In the genomic region with DNA sequence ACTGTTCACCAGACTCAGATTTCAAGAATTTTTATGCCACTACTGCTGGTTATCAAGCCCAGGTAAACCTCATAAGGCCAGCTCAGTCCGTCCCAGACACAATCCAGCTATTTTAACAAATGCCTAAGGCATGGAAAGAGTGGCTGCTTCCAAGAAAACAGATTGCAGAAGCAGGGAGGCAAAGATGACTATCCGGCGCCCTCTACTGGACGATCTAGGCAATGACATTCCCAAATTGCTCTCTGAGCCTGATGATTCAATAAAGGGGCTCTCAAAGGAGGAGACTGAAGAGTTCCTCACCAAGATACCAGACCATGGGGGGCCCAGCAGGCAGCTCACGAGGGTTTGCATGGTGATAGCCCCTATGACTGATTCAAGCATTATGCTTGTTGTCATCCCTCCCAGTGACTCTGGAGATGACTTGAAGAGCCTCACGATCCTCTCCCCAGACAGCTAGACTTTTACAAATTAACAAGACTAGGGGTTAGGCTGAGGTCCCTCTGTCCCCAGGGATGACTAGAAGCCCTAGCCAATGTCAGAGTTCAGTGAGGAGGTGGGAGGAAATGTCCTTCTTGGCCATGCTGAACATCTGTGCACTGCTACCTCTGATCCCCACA, we compare ENCODE assay signal across 8 cellular contexts. TPM values are rescaled to one million over a fixed set of nuclear protein-coding genes. Genes with fewer than 3 reads are reported as not detected.
A peak's percentile ranks its signal among the peaks of the same experiment; 100 is the strongest.
DNase-seq lines count a peak whose midpoint lies in the region; ATAC-seq, FAIRE-seq and TF ChIP-seq lines count a peak whose summit lies in the region.

No MANE protein-coding gene starts in this region.

- H3K36me3 ChIP-seq in PC-3 (ENCODE audit: low read depth, low read length) (0 out of 2 replicates have a peak, but pooled peaks cover 7% of the 10 kb centered on the region), GM12878 (ENCODE audit: control insufficient read depth in 2 of 2, insufficient read depth in 2 of 2, low read length in 1 of 2) (no peaks in the 10 kb centered on the region; a peak in 1 of 4 replicates), smooth muscle cell (ENCODE audit: low read depth) (no peaks in the 10 kb centered on the region)

- H3K27ac ChIP-seq in PC-3 (ENCODE audit: low read length): no peak overlapping the region
- H3K27ac ChIP-seq in GM12878 (ENCODE audit: control insufficient read depth, insufficient read depth): no peak overlapping the region
- H3K27ac ChIP-seq in smooth muscle cell (ENCODE audit: low read depth): no peak overlapping the region

- H3K9me3 ChIP-seq in PC-3 (ENCODE audit: low read length) (peaks cover 13% of the 10 kb centered on the region; the same call in 1 of the 2 replicates), GM12878 (replicated peaks; ENCODE audit: control insufficient read depth, insufficient read depth, low read length) (peaks cover 2% of the 10 kb centered on the region; the same call in 2 of the 3 replicates), smooth muscle cell (replicated peaks; ENCODE audit: low read depth) (no peaks in the 10 kb centered on the region)

- RAD21 ChIA-PET in GM12878 (lab: Charles Lee; ENCODE audit: unreplicated experiment): interaction anchor here (0.8 to 1.0 kb wide), 4 partner anchors 16 to 476 kb away, joined by 3 to 4 read pairs (median 3); no protein-coding TSS in a partner anchor

- H3K4me1 ChIP-seq in PC-3 (ENCODE audit: insufficient read depth, low read length): 0 out of 2 replicates have a peak, but pooled peaks cover 8% of the 10 kb centered on the region
- H3K4me1 ChIP-seq in GM12878 (ENCODE audit: control insufficient read depth, insufficient read depth, low read length): no peaks in the 10 kb centered on the region
- no peaks in the 10 kb centered on the region for H3K4me1 ChIP-seq in smooth muscle cell (ENCODE audit: low read depth)

- no peak for TF ChIP-seq EP300 in GM12878 (IDR thresholded peaks at IDR 0.05; ENCODE audit: borderline replicate concordance in 1 of 2, control insufficient read depth in 1 of 2, low read depth in 2 of 2, low read length in 2 of 2)

- no peaks in the 10 kb centered on the region for H3K9me2 ChIP-seq in PC-3 (replicated peaks; ENCODE audit: low read length)

- H4K20me1 ChIP-seq in PC-3 (ENCODE audit: low read length): no peaks in the 10 kb centered on the region
- H4K20me1 ChIP-seq in GM12878 (ENCODE audit: control insufficient read depth, insufficient read depth): no peaks in the 10 kb centered on the region
- H4K20me1 ChIP-seq in smooth muscle cell (ENCODE audit: low read depth): no peaks in the 10 kb centered on the region

- SMC1A ChIA-PET in GM12878 (lab: Charles Lee; ENCODE audit: uncharacterized antibody, unreplicated experiment): interaction anchor here (1.0 to 1.4 kb wide), 5 partner anchors 9 to 82 kb away, joined by 3 to 7 read pairs (median 4); no protein-coding TSS in a partner anchor

- peak; percentile 58 for TF ChIP-seq RAD21 in GM12878 (IDR thresholded peaks at IDR 0.05; ENCODE audit: insufficient read depth, low read depth, low read length)

- no peak for TF ChIP-seq POLR2A in GM12878 (IDR thresholded peaks at IDR 0.05; ENCODE audit: low read depth, low read length)

- H3K4me2 ChIP-seq in PC-3 (ENCODE audit: low read length) (no peak overlapping the region), GM12878 (ENCODE audit: control insufficient read depth, insufficient read depth) (no peak overlapping the region), smooth muscle cell (no peak overlapping the region)

- no peak overlapping the region for H3K4me3 ChIP-seq in PC-3 (ENCODE audit: low read length)
- no peak overlapping the region for H3K4me3 ChIP-seq in GM12878
- H3K4me3 ChIP-seq in smooth muscle cell: no peak overlapping the region

- no peak overlapping the region for H3K9ac ChIP-seq in PC-3 (ENCODE audit: low read length)
- H3K9ac ChIP-seq in GM12878 (ENCODE audit: control insufficient read depth, insufficient read depth, low read length): no peak overlapping the region
- no peak overlapping the region for H3K9ac ChIP-seq in smooth muscle cell (ENCODE audit: low read depth)

- FAIRE-seq in GM12878 (lab: Jason Lieb, UNC): peak; percentile 86

- POLR2A ChIA-PET in PC-3 (lab: Charles Lee; ENCODE audit: unreplicated experiment): no interaction called here
- POLR2A ChIA-PET in GM12878 (lab: Charles Lee): no interaction called here

- H3K27me3 ChIP-seq in PC-3 (ENCODE audit: low read length) (no peaks in the 10 kb centered on the region), GM12878 (replicated peaks in 1 of 2; ENCODE audit: control insufficient read depth in 2 of 2, insufficient read depth in 2 of 2, low read length in 1 of 2) (no peaks in the 10 kb centered on the region), smooth muscle cell (ENCODE audit: low read depth) (no peaks in the 10 kb centered on the region)

- no TSS peak for BruUV-seq in PC-3 (replicated peaks; lab: Mats Ljungman, UMichigan)
- no TSS peak for BruUV-seq in GM12878 (replicated peaks; lab: Mats Ljungman, UMichigan)

- H3K79me2 ChIP-seq in PC-3 (ENCODE audit: low read length) (no peaks in the 10 kb centered on the region), GM12878 (ENCODE audit: control insufficient read depth, insufficient read depth, low read length) (no peaks in the 10 kb centered on the region), smooth muscle cell (ENCODE audit: low read depth) (no peaks in the 10 kb centered on the region)

- DNase-seq in NCI-H345 (lab: John Stamatoyannopoulos, UW): peak; percentile 3
- DNase-seq in NCI-H345 treated with DMSO at 0.1 percent for 48 hours (lab: John Stamatoyannopoulos, UW; ENCODE audit: unreplicated experiment): no peak
- peak; percentile 62 for DNase-seq in PC-3
- DNase-seq in GM12878 (ENCODE audit: low read depth, low spot score): no peak
- peak in 28 of 51 donors; percentile 3 to 50 (median 18) for DNase-seq in hypothalamus (lab: John Stamatoyannopoulos, UW)
- DNase-seq in smooth muscle cell (lab: John Stamatoyannopoulos, UW; ENCODE audit: unreplicated experiment): peak; percentile 6

- ATAC-seq in HG03103 (IDR thresholded peaks at IDR 0.05; ENCODE audit: low read depth, unreplicated experiment) (peak; percentile 46), PC-3 (peak; percentile 37), GM12878 (peak; percentile 73), GM21576 (IDR thresholded peaks at IDR 0.05; ENCODE audit: unreplicated experiment) (no peak)

- intact Hi-C loops in PC-3 (cut with micrococcal nuclease) (no loop called here), GM12878 (cut with micrococcal nuclease; ENCODE audit: unreplicated experiment) (loop anchor here (5.0 kb wide), 1 partner anchor 103 kb away; no protein-coding TSS in a partner anchor)

- TF ChIP-seq CTCF in PC-3 (conservative IDR thresholded peaks at IDR 0.05; ENCODE audit: low read depth, low read length) (peak; percentile 87), GM12878 (IDR thresholded peaks at IDR 0.05 in 2 of 3, conservative IDR thresholded peaks at IDR 0.05 in 1 of 3; ENCODE audit: control insufficient read depth in 2 of 3, extremely low read depth in 1 of 3, insufficient read depth in 1 of 3, low read depth in 3 of 3, low read length in 3 of 3) (peak; percentile 59 to 93 (median 89)), smooth muscle cell (IDR thresholded peaks at IDR 0.05; ENCODE audit: borderline replicate concordance, insufficient read depth, poor library complexity, severe bottlenecking) (peak; percentile 81)

- CTCF ChIA-PET in PC-3 (lab: Charles Lee): interaction anchor here (1.0 kb wide), 1 partner anchor 46 kb away, joined by 5 read pairs; a partner anchor contains a TSS
- CTCF ChIA-PET in GM12878 (lab: Yijun Ruan, JAX): interaction anchor here (0.7 to 2.6 kb wide), 23 partner anchors 10 to 476 kb away, joined by 3 to 12 read pairs (median 4); no protein-coding TSS in a partner anchor

- WGBS in GM12878 (ENCODE audit: insufficient coverage, insufficient replicate concordance, low lambda C conversion rate, missing lambda C conversion rate): 18% methylated on average over 6 of the region's 6 CpGs
- WGBS in smooth muscle cell (ENCODE audit: low lambda C conversion rate): 20% methylated on average over 6 of the region's 6 CpGs

- in situ Hi-C loops in GM12878 (cut with MboI): loop anchor here (25.0 kb wide), 1 partner anchor 483 kb away; no protein-coding TSS in a partner anchor

- H2AFZ ChIP-seq in PC-3 (ENCODE audit: low read length) (no peak overlapping the region), GM12878 (ENCODE audit: control insufficient read depth, low read depth, low read length) (no peak overlapping the region), smooth muscle cell (ENCODE audit: low read depth) (no peak overlapping the region)

- H3F3A ChIP-seq in PC-3 (ENCODE audit: low read length, unreplicated experiment): no peaks in the 10 kb centered on the region
- H3F3A ChIP-seq in smooth muscle cell (ENCODE audit: low read depth): no peaks in the 10 kb centered on the region

RNA-seq across cellular contexts. Expression of a gene that starts 25.0 kb away (rescaled TPM):
- 21.1 and 24.1 TPM in 2 replicates for total RNA-seq in PC-3 (2014; rRNA removed)
- 23.8 and 26.6 TPM in 2 replicates for total RNA-seq in GM12878 (2013; cell fraction: nucleolus; rRNA removed)
- 9.9 and 11.2 TPM in 2 replicates for total RNA-seq in GM12878 (2014; rRNA removed)
- 11.1 and 12.1 TPM in 2 replicates for total RNA-seq in GM12878 (2014; rRNA removed; fragmentation: Illumina TruSeq; extraction: Trizol)
- total RNA-seq in GM12878 (2021): 21.8 and 22.0 TPM in 2 replicates
- polyA plus RNA-seq in GM12878 (2011; ENCODE audit: low read depth): 9.4 TPM
- 28.7 and 35.8 TPM in 2 replicates for polyA plus RNA-seq in GM12878 (2011; rRNA removed)
- 11.4 and 14.4 TPM in 2 replicates for polyA plus RNA-seq in GM12878 (2011; cell fraction: cytosol; rRNA removed)
- polyA plus RNA-seq in GM12878 (2011; cell fraction: nucleus; rRNA removed): 42.5 and 44.8 TPM in 2 replicates
- polyA plus RNA-seq in GM12878 (2012): 10.4 and 13.6 TPM in 2 replicates
- polyA plus RNA-seq in GM12878 (2014; fragmentation: Illumina TruSeq; extraction: Trizol): 31.5 and 36.8 TPM in 2 replicates
- polyA plus RNA-seq in GM12878 (2014; fragmentation: Nextera tagmentation; extraction: Ambion mirVana): 10 to 100 TPM in 1 of 2 experiments, 1 to 10 TPM in 1; 8.1 to 13.0 TPM
- 15.0 and 20.1 TPM in 2 replicates for polyA plus RNA-seq in GM12878 (2014; rRNA removed)
- 10 to 100 TPM; 16.2 to 17.2 TPM for polyA plus RNA-seq in GM12878 (2016; fragmentation: Nextera tagmentation; extraction: Ambion mirVana)
- polyA minus RNA-seq in GM12878 (2011; rRNA and poly(A)+ RNA removed): 12.6 and 13.6 TPM in 2 replicates
- polyA minus RNA-seq in GM12878 (2011; cell fraction: cytosol; rRNA and poly(A)+ RNA removed): 3.6 and 4.0 TPM in 2 replicates
- 15.0 and 23.1 TPM in 2 replicates for polyA minus RNA-seq in GM12878 (2011; cell fraction: nucleus; rRNA and poly(A)+ RNA removed)
- total RNA-seq in smooth muscle cell: 13.9 and 20.5 TPM in 2 replicates
- polyA plus RNA-seq in smooth muscle cell: 12.0 and 15.9 TPM in 2 replicates

RNA-seq across cellular contexts. Expression of a gene that starts 45.8 kb away (rescaled TPM):
- total RNA-seq in PC-3 (2014; rRNA removed): 0.12 and 0.40 TPM in 2 replicates
- 61.4 and 70.4 TPM in 2 replicates for total RNA-seq in GM12878 (2013; cell fraction: nucleolus; rRNA removed)
- 11.7 and 15.7 TPM in 2 replicates for total RNA-seq in GM12878 (2014; rRNA removed)
- 24.8 and 41.0 TPM in 2 replicates for total RNA-seq in GM12878 (2014; rRNA removed; fragmentation: Illumina TruSeq; extraction: Trizol)
- total RNA-seq in GM12878 (2021): 49.4 and 62.2 TPM in 2 replicates
- polyA plus RNA-seq in GM12878 (2011; ENCODE audit: low read depth): 6.1 TPM
- 49.2 and 90.9 TPM in 2 replicates for polyA plus RNA-seq in GM12878 (2011; rRNA removed)
- polyA plus RNA-seq in GM12878 (2011; cell fraction: cytosol; rRNA removed): 23.5 and 27.0 TPM in 2 replicates
- 71.1 and 78.5 TPM in 2 replicates for polyA plus RNA-seq in GM12878 (2011; cell fraction: nucleus; rRNA removed)
- 15.3 and 41.5 TPM in 2 replicates for polyA plus RNA-seq in GM12878 (2012)
- 45.7 and 83.9 TPM in 2 replicates for polyA plus RNA-seq in GM12878 (2014; fragmentation: Illumina TruSeq; extraction: Trizol)
- 10 to 100 TPM; 31.5 to 33.4 TPM for polyA plus RNA-seq in GM12878 (2014; fragmentation: Nextera tagmentation; extraction: Ambion mirVana)
- polyA plus RNA-seq in GM12878 (2014; rRNA removed): 24.7 and 38.0 TPM in 2 replicates
- polyA plus RNA-seq in GM12878 (2016; fragmentation: Nextera tagmentation; extraction: Ambion mirVana): 10 to 100 TPM; 37.6 to 52.6 TPM
- 54.5 and 64.6 TPM in 2 replicates for polyA minus RNA-seq in GM12878 (2011; rRNA and poly(A)+ RNA removed)
- 4.7 and 17.2 TPM in 2 replicates for polyA minus RNA-seq in GM12878 (2011; cell fraction: cytosol; rRNA and poly(A)+ RNA removed)
- polyA minus RNA-seq in GM12878 (2011; cell fraction: nucleus; rRNA and poly(A)+ RNA removed): 76.6 and 118 TPM in 2 replicates
- total RNA-seq in smooth muscle cell: not detected in 2 replicates
- polyA plus RNA-seq in smooth muscle cell: 0.26 and 0.64 TPM in 2 replicates

Comparison
In these comparisons a context has a peak if more than half of its experiments do, and no peak if none do; other contexts are left out.
1. DNase-seq: peak in NCI-H345 (single experiment), PC-3 (single experiment), hypothalamus (28 of 51) and smooth muscle cell (single experiment); none in NCI-H345 treated with DMSO at 0.1 percent for 48 hours (single experiment) and GM12878 (single experiment).
2. Peak in every context shown above with its lines, with median percentiles within 50 percentile points of each other: CTCF ChIP-seq.